ENCODE assay signal across 11 cellular contexts in genomic region chr4:2415881-2416563, GRCh38. TPM values are rescaled to one million over a fixed set of nuclear protein-coding genes. Genes with fewer than 3 reads are reported as not detected.
A peak's percentile ranks its signal among the peaks of the same experiment; 100 is the strongest.
DNase-seq lines count a peak whose midpoint lies in the region; ATAC-seq and TF ChIP-seq lines count a peak whose summit lies in the region.
"Had no signal": no experiment of that assay in that cellular context is flagged by ENCODE, and none has a peak within 500 bp of the region (broad histone marks: within the 10 kb centered on the region; RNA-seq: fewer than 3 reads in every experiment).

No MANE protein-coding gene starts in this region.

- no peak overlapping the region for H3K14ac ChIP-seq in H9 (ENCODE audit: insufficient read depth, low read length)

- no peak overlapping the region for H3K4ac ChIP-seq in H9 (ENCODE audit: low read depth, low read length)

- H3K79me1 ChIP-seq in H9 (ENCODE audit: insufficient read depth, low read depth, low read length, poor library complexity, severe bottlenecking), result no peaks in the 10 kb centered on the region

- no peak overlapping the region for H3K56ac ChIP-seq in H9 (ENCODE audit: insufficient read length, low read depth, low read length)

- peak overlapping the region in 1 of 3 experiments; percentile 42; a peak in 1 of 7 replicates for H3K27ac Mint-ChIP-seq in H9
- peak overlapping the region; percentile 62 for H3K27ac Mint-ChIP-seq in activated T-cell treated with anti-CD3 and anti-CD28 coated beads, Interleukin-2, amount 50 U/mL, for 72 hours
- peak overlapping the region; percentile 84 for H3K27ac Mint-ChIP-seq in stimulated activated effector memory CD8-positive, alpha-beta T cell treated with anti-CD3 and anti-CD28 coated beads, Interleukin-12 subunit alpha, Interleukin-12 subunit beta, amount 100 ng/mL, for 72 hours

- H3K4me3 ChIP-seq in gastroesophageal sphincter, result peak overlapping the region in 1 of 2 donors; percentile 66

- H3T11ph ChIP-seq in H9 (ENCODE audit: low read length), result no peak overlapping the region

- no peak for ATAC-seq in activated T-cell treated with anti-CD3 and anti-CD28 coated beads, Interleukin-2, amount 50 U/mL, for 72 hours (replicated peaks in 1 of 2)
- no peak for ATAC-seq in gastroesophageal sphincter
- no peak for ATAC-seq in stimulated activated effector memory CD8-positive, alpha-beta T cell treated with anti-CD3 and anti-CD28 coated beads, Interleukin-12 subunit alpha, Interleukin-12 subunit beta, amount 100 ng/mL, for 72 hours

- H4K5ac ChIP-seq in H9 (ENCODE audit: insufficient read length, low read depth, low read length), result no peak overlapping the region

- H3K4me2 ChIP-seq in H9 (ENCODE audit: insufficient read depth, insufficient read length, low read length), result peak overlapping the region; percentile 68

- H3K27me3 Mint-ChIP-seq in H9 (ENCODE audit: low read depth), result peaks cover 72% of the 10 kb centered on the region
- H3K27me3 Mint-ChIP-seq in activated T-cell treated with anti-CD3 and anti-CD28 coated beads, Interleukin-2, amount 50 U/mL, for 72 hours (ENCODE audit: low read depth), result peaks cover 41% of the 10 kb centered on the region

- no peaks in the 10 kb centered on the region for H3K36me3 ChIP-seq in gastroesophageal sphincter
- H3K36me3 ChIP-seq: adrenal gland had no signal

- no peak overlapping the region for H2AFZ ChIP-seq in H9 (ENCODE audit: low read length)

- H3K9me3 ChIP-seq in H9 (ENCODE audit: control insufficient read depth, low read depth, low read length) (no peaks in the 10 kb centered on the region), gastroesophageal sphincter (no peaks in the 10 kb centered on the region)
- H3K9me3 ChIP-seq: adrenal gland had no signal

- TF ChIP-seq POLR2A in gastroesophageal sphincter (IDR thresholded peaks at IDR 0.05), result no peak

- H3K4me1 ChIP-seq in H9 (ENCODE audit: insufficient read depth, low read length), result peaks cover 6% of the 10 kb centered on the region; the same call in 1 of the 2 replicates
- peaks cover 0 to 66% (median 38%) of the 10 kb centered on the region in 3 donors for H3K4me1 ChIP-seq in gastroesophageal sphincter

- no peak overlapping the region for H2BK12ac ChIP-seq in H9 (ENCODE audit: insufficient read length, low read depth, low read length)

- no peak overlapping the region for H2BK20ac ChIP-seq in H9 (ENCODE audit: low read depth, low read length, poor library complexity, severe bottlenecking)

- peaks cover 44 to 45% of the 10 kb centered on the region in 2 experiments for H3K4me1 Mint-ChIP-seq in H9
- peaks cover 62% of the 10 kb centered on the region for H3K4me1 Mint-ChIP-seq in activated T-cell treated with anti-CD3 and anti-CD28 coated beads, Interleukin-2, amount 50 U/mL, for 72 hours (ENCODE audit: low read depth)
- peaks cover 69% of the 10 kb centered on the region for H3K4me1 Mint-ChIP-seq in stimulated activated effector memory CD8-positive, alpha-beta T cell treated with anti-CD3 and anti-CD28 coated beads, Interleukin-12 subunit alpha, Interleukin-12 subunit beta, amount 100 ng/mL, for 72 hours

- no peak for TF ChIP-seq CTCF in H9 (conservative IDR thresholded peaks at IDR 0.05)
- no peak for TF ChIP-seq CTCF in gastroesophageal sphincter (IDR thresholded peaks at IDR 0.05)

- H3K18ac ChIP-seq in H9 (ENCODE audit: insufficient read length, low read depth, low read length), result no peak overlapping the region

- no CpG with 5 or more reads among the region's 17 CpGs for WGBS in H9 (ENCODE audit: extremely low coverage, insufficient read length, low lambda C conversion rate)
- 72 to 86% methylated on average over 10 to 13 of the region's 17 CpGs for WGBS in gastroesophageal sphincter (ENCODE audit: low coverage in 1 of 2), 2 donors

- no peak overlapping the region for H2AK5ac ChIP-seq in H9 (ENCODE audit: insufficient read length, low read length)

- H3K23ac ChIP-seq in H9 (ENCODE audit: insufficient read length, low read depth, low read length), result no peak overlapping the region

- no peaks in the 10 kb centered on the region for H3K79me2 ChIP-seq in H9 (ENCODE audit: insufficient read depth, low read length)

- H3K9ac ChIP-seq in H9 (ENCODE audit: extremely low read depth, insufficient read length, low read length), result no peak overlapping the region

- no peak for DNase-seq in H9
- no peak for DNase-seq in activated T-cell treated with anti-CD3 and anti-CD28 coated beads, Interleukin-2, amount 50 U/mL, for 72 hours
- DNase-seq in stimulated activated effector memory CD8-positive, alpha-beta T cell treated with anti-CD3 and anti-CD28 coated beads, Interleukin-12 subunit alpha, Interleukin-12 subunit beta, amount 100 ng/mL, for 72 hours (ENCODE audit: low spot score in 2 of 2), result peak in 1 of 2 donors; percentile 63
- DNase-seq in hypothalamus (lab: John Stamatoyannopoulos, UW), result no peak
- no peak for DNase-seq in NCI-H2029 treated with DMSO at 0.1 percent for 48 hours (lab: John Stamatoyannopoulos, UW)
- DNase-seq in NCI-H82 treated with DMSO at 0.1 percent for 48 hours (lab: John Stamatoyannopoulos, UW; ENCODE audit: unreplicated experiment), result no peak

- TF ChIP-seq EP300 in gastroesophageal sphincter (IDR thresholded peaks at IDR 0.05), result no peak

- peaks cover 34% of the 10 kb centered on the region for H3K23me2 ChIP-seq in H9 (ENCODE audit: insufficient read length, low read depth, low read length, poor library complexity, severe bottlenecking)

- H4K8ac ChIP-seq in H9 (replicated peaks; ENCODE audit: insufficient read length, low read depth, low read length), result no peak overlapping the region

- no peak overlapping the region for H2BK5ac ChIP-seq in H9 (ENCODE audit: insufficient read length, low read length)

- no peak overlapping the region for H4K91ac ChIP-seq in H9 (ENCODE audit: insufficient read length, low read depth, low read length)

- peaks cover 3% of the 10 kb centered on the region for H4K20me1 ChIP-seq in H9 (ENCODE audit: control insufficient read depth, insufficient read depth, insufficient read length)

- no peaks in the 10 kb centered on the region; a peak in 1 of 7 replicates for H3K36me3 Mint-ChIP-seq in H9 (ENCODE audit: insufficient read depth in 1 of 3, low read depth in 3 of 3)
- peaks cover 0 to 1% of the 10 kb centered on the region in 2 donors for H3K36me3 Mint-ChIP-seq in activated T-cell treated with anti-CD3 and anti-CD28 coated beads, Interleukin-2, amount 50 U/mL, for 72 hours (ENCODE audit: insufficient read depth in 2 of 2)
- H3K36me3 Mint-ChIP-seq in stimulated activated effector memory CD8-positive, alpha-beta T cell treated with anti-CD3 and anti-CD28 coated beads, Interleukin-12 subunit alpha, Interleukin-12 subunit beta, amount 100 ng/mL, for 72 hours, result peaks cover 28% of the 10 kb centered on the region

- H2BK120ac ChIP-seq in H9 (ENCODE audit: low read depth, low read length, poor library complexity, severe bottlenecking), result no peak overlapping the region

- peaks cover 33% of the 10 kb centered on the region; the same call in 1 of the 2 replicates for H3K27me3 ChIP-seq in H9 (ENCODE audit: insufficient read depth, low read length)
- peaks cover 42% of the 10 kb centered on the region for H3K27me3 ChIP-seq in gastroesophageal sphincter
- H3K27me3 ChIP-seq: adrenal gland had no signal

- H3K27ac ChIP-seq in H9 (ENCODE audit: insufficient read length, low read depth, low read length), result no peak overlapping the region
- H3K27ac ChIP-seq in gastroesophageal sphincter, result peak overlapping the region in 3 of 4 donors; percentile 18 to 71 (median 35)
- H3K27ac ChIP-seq: HL-60 had no signal

- peak overlapping the region; percentile 54 to 79 for H3K4me3 Mint-ChIP-seq in H9
- peak overlapping the region; percentile 71 to 88 for H3K4me3 Mint-ChIP-seq in activated T-cell treated with anti-CD3 and anti-CD28 coated beads, Interleukin-2, amount 50 U/mL, for 72 hours
- peak overlapping the region; percentile 73 for H3K4me3 Mint-ChIP-seq in stimulated activated effector memory CD8-positive, alpha-beta T cell treated with anti-CD3 and anti-CD28 coated beads, Interleukin-12 subunit alpha, Interleukin-12 subunit beta, amount 100 ng/mL, for 72 hours

- peaks cover 0 to 3% of the 10 kb centered on the region in 2 experiments; a peak in 4 of 5 replicates for H3K9me3 Mint-ChIP-seq in H9
- no peaks in the 10 kb centered on the region for H3K9me3 Mint-ChIP-seq in activated T-cell treated with anti-CD3 and anti-CD28 coated beads, Interleukin-2, amount 50 U/mL, for 72 hours
- no peaks in the 10 kb centered on the region for H3K9me3 Mint-ChIP-seq in stimulated activated effector memory CD8-positive, alpha-beta T cell treated with anti-CD3 and anti-CD28 coated beads, Interleukin-12 subunit alpha, Interleukin-12 subunit beta, amount 100 ng/mL, for 72 hours

- no peak overlapping the region for H2BK15ac ChIP-seq in H9 (ENCODE audit: low read depth, low read length)

RNA-seq across cellular contexts. Expression of gene ZFYVE28, which starts 2.4 kb away (rescaled TPM):
- 0.98 and 1.2 TPM in 2 replicates for total RNA-seq in H9 (2021)
- 10 to 100 TPM; 14.4 to 24.4 TPM for total RNA-seq in activated T-cell treated with anti-CD3 and anti-CD28 coated beads, Interleukin-2, amount 50 U/mL, for 72 hours
- total RNA-seq in gastroesophageal sphincter, result 10 to 100 TPM in 2 of 4 donors, 1 to 10 TPM in 2; 4.4 to 12.0 (median 8.2) TPM

RNA-seq across cellular contexts. Expression of gene CFAP99, which starts 2.7 kb away (rescaled TPM):
- total RNA-seq in H9 (2021) (0.13 and 0.35 TPM in 2 replicates), gastroesophageal sphincter (not detected)
- not detected for total RNA-seq in activated T-cell treated with anti-CD3 and anti-CD28 coated beads, Interleukin-2, amount 50 U/mL, for 72 hours
- total RNA-seq: pulmonary artery endothelial cell; T-helper 1 cell treated with Interleukin-12 subunit alpha and Interleukin-12 subunit beta and Interleukin-4 antibody, amounts not matched to agents 30 ng/mL and 1 ng/mL, for 36 hours had no signal

RNA-seq across cellular contexts. Expression of gene RNF4, which starts 52.9 kb away (rescaled TPM):
- total RNA-seq in H9 (2021) (88.5 and 92.0 TPM in 2 replicates), gastroesophageal sphincter (10 to 100 TPM; 30.2 to 64.3 (median 43.1) TPM)
- 10 to 100 TPM; 86.3 to 97.0 TPM for total RNA-seq in activated T-cell treated with anti-CD3 and anti-CD28 coated beads, Interleukin-2, amount 50 U/mL, for 72 hours
